Comparison of ENCODE assay signal across 8 cellular contexts in the genomic region with DNA sequence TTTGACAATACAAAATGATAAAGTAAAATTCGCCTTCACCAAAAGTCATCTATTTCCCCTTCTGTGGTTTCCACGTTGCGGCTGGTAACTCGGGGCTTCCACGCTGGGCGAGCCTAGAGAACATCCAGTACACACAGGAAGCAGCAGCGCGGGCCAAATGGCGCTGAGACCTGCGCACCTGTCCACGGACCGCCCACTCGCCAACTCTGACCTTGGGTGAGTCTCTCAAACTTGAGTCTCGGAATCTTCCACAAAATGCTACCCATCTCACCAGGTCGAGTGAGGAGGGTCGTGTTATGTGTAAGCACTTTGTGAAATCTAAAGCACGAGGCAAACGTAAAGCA. TPM values are rescaled to one million over a fixed set of nuclear protein-coding genes. Genes with fewer than 3 reads are reported as not detected.
A peak's percentile ranks its signal among the peaks of the same experiment; 100 is the strongest.
DNase-seq lines count a peak whose midpoint lies in the region; ATAC-seq and TF ChIP-seq lines count a peak whose summit lies in the region.

No MANE protein-coding gene starts in this region.

- H3K9me3 ChIP-seq in aorta (ENCODE audit: control insufficient read depth, low read length): no peaks in the 10 kb centered on the region

- no peak overlapping the region for H3K27ac ChIP-seq in aorta (ENCODE audit: low read depth in 1 of 2, low read length in 2 of 2)

- peak overlapping the region; percentile 14 to 59 for H3K4me3 ChIP-seq in aorta (ENCODE audit: low read length in 2 of 2)

- 1 to 2% methylated on average over 18 of the region's 18 CpGs for WGBS in aorta, 2 donors

- no peak for TF ChIP-seq CTCF in osteocyte (IDR thresholded peaks at IDR 0.05)

- no peaks in the 10 kb centered on the region for H3K36me3 Mint-ChIP-seq in osteocyte (ENCODE audit: unreplicated experiment)

- H3K27ac Mint-ChIP-seq in osteocyte (ENCODE audit: unreplicated experiment): peak overlapping the region; percentile 38

- H3K4me1 ChIP-seq in aorta (ENCODE audit: control insufficient read depth in 1 of 2, insufficient read depth in 2 of 2, low read length in 2 of 2): no peaks in the 10 kb centered on the region

- H3K4me1 Mint-ChIP-seq in osteocyte (ENCODE audit: unreplicated experiment): peaks cover 15% of the 10 kb centered on the region

- peak; percentile 28 for ATAC-seq in HG02973 (IDR thresholded peaks at IDR 0.05; ENCODE audit: unreplicated experiment)
- peak; percentile 59 for ATAC-seq in esophagus mucosa
- ATAC-seq in aorta (ENCODE audit: low FRiP score): no peak

- H3K27me3 Mint-ChIP-seq in osteocyte (ENCODE audit: unreplicated experiment): no peaks in the 10 kb centered on the region

- no peaks in the 10 kb centered on the region for H3K27me3 ChIP-seq in aorta (ENCODE audit: control insufficient read depth in 1 of 2, insufficient read depth in 2 of 2, low read length in 1 of 2)

- DNase-seq in NCI-H82 (lab: John Stamatoyannopoulos, UW): peak; percentile 88
- no peak for DNase-seq in NCI-H82 treated with DMSO at 0.1 percent for 48 hours (lab: John Stamatoyannopoulos, UW; ENCODE audit: unreplicated experiment)
- peak; percentile 64 for DNase-seq in NCI-H345 (lab: John Stamatoyannopoulos, UW)
- peak; percentile 87 for DNase-seq in activated CD8-positive, alpha-beta memory T cell treated with anti-CD3 and anti-CD28 coated beads for 24 hours
- DNase-seq in osteocyte (ENCODE audit: extremely low spot score, unreplicated experiment): no peak
- DNase-seq in aorta: peak in 1 of 2 donors; percentile 69

- intact Hi-C loops in aorta (cut with DNase I): loop anchor here (5.0 to 10.0 kb wide), 4 partner anchors 145 to 487 kb away; partner anchors contain the start of gene CD58 (in 1 of the 2)

- H3K36me3 ChIP-seq in aorta (ENCODE audit: control insufficient read depth in 1 of 2, insufficient read depth in 2 of 2, low read length in 1 of 2): no peaks in the 10 kb centered on the region

- no peak overlapping the region for H3K4me3 Mint-ChIP-seq in osteocyte (ENCODE audit: unreplicated experiment)

- H3K9me3 Mint-ChIP-seq in osteocyte (ENCODE audit: unreplicated experiment): no peaks in the 10 kb centered on the region

RNA-seq across cellular contexts. Expression of gene TTF2, which starts 0.8 kb away (rescaled TPM):
- 26.2 TPM for total RNA-seq in esophagus mucosa
- 17.4 and 18.6 TPM in 2 replicates for total RNA-seq in osteocyte
- 10 to 100 TPM; 12.5 to 18.8 TPM for total RNA-seq in aorta
- polyA plus RNA-seq in aorta: 1 to 10 TPM in 1 of 2 donors, under 1 TPM in 1; 0.63 to 4.7 TPM

RNA-seq across cellular contexts. Expression of gene CD101, which starts 57.7 kb away (rescaled TPM):
- total RNA-seq in esophagus mucosa (1.5 TPM), osteocyte (0.50 and 0.78 TPM in 2 replicates), aorta (1 to 10 TPM; 1.2 to 2.4 TPM)
- 1 to 10 TPM in 1 of 2 donors, not detected in 1; 2.4 TPM for polyA plus RNA-seq in aorta

Comparison
In these comparisons a context has a peak if more than half of its experiments do, and no peak if none do; other contexts are left out.
1. DNase-seq: peak in NCI-H82 (single experiment), NCI-H345 (single experiment) and activated CD8-positive, alpha-beta memory T cell treated with anti-CD3 and anti-CD28 coated beads for 24 hours (single experiment); none in NCI-H82 treated with DMSO at 0.1 percent for 48 hours (single experiment) and osteocyte (single experiment).